In the genomic region with DNA sequence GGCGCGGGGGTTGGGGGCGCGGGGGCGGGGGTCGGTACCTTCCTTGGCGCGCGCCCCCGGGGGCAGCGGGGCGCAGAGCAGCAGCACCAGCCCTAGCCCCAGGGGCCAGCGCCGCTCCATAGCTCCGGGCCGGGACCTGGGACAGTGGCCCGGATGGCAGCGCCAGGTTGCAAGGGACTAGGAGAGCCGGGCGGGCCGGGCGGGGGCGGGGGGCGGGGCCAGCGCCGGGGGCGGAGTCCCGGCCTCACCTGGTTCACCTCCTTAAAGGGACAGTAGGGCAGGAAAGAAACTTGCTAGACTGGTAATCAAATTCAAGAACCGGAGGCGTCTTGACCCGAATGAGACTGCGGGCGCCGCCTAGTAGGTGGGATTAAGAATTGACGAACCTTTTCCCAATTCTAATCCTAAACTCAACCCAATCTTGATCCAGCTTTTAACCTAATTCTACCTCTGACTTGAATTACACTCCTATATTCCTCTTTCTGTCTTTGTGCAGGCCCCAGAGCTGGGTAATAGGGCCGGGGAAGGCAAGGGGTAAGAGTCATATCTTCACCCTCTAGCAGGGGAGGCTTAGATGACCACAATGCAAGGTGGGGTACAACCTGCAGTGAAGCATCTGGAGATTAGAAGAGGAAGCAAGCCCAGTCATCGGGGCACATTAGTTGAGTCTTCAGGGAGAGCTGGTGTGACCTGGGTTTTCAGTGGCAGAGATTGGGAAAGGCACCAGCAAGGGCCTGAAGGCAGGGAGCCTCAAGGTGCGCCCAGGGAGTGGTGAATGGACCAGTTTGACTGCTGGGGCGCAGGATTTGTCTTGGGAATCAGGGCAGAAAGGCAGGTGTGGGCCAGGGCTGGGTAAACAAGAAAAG, we compare ENCODE assay signal across 8 cellular contexts.
DNase-seq lines count a peak whose midpoint lies in the region; ATAC-seq lines count a peak whose summit lies in the region.

A gene (minus strand): TSS at position 171 of the 866 bp plus-strand sequence. CDS start 51 bp downstream, at position 120.

- H3K4me3 Mint-ChIP-seq in activated naive CD4-positive, alpha-beta T cell treated with anti-CD3 and anti-CD28 coated beads, Interleukin-2, amount 50 U/mL, for 24 hours: peak within 1 kb of the TSS; percentile 92

- no peaks in the 10 kb centered on the region for H3K9me3 Mint-ChIP-seq in activated naive CD4-positive, alpha-beta T cell treated with anti-CD3 and anti-CD28 coated beads, Interleukin-2, amount 50 U/mL, for 24 hours

- H3K4me3 ChIP-seq in iPS-11a (ENCODE audit: low read depth, low read length): peak within 1 kb of the TSS; percentile 83

- peak; percentile 28 for DNase-seq in DMS153 treated with DMSO at 0.1 percent for 48 hours (lab: John Stamatoyannopoulos, UW; ENCODE audit: unreplicated experiment)
- DNase-seq in DMS153 (lab: John Stamatoyannopoulos, UW): no peak
- peak; percentile 33 for DNase-seq in NCI-H510A (lab: John Stamatoyannopoulos, UW)
- peak; percentile 45 for DNase-seq in stimulated activated CD4-positive, alpha-beta T cell treated with anti-CD3 and anti-CD28 coated beads, Interleukin-4, amount 100 ng/mL, for 1 hour

- H3K27ac Mint-ChIP-seq in activated naive CD4-positive, alpha-beta T cell treated with anti-CD3 and anti-CD28 coated beads, Interleukin-2, amount 50 U/mL, for 24 hours: peak within 1 kb of the TSS; percentile 94

- ATAC-seq in GM19455 (IDR thresholded peaks at IDR 0.05; ENCODE audit: unreplicated experiment) (no peak), HG02852 (IDR thresholded peaks at IDR 0.05; ENCODE audit: unreplicated experiment) (no peak)

- H3K36me3 Mint-ChIP-seq in activated naive CD4-positive, alpha-beta T cell treated with anti-CD3 and anti-CD28 coated beads, Interleukin-2, amount 50 U/mL, for 24 hours: no peaks in the 10 kb centered on the region

- peaks cover 78% of the 10 kb centered on the region for H3K4me1 Mint-ChIP-seq in activated naive CD4-positive, alpha-beta T cell treated with anti-CD3 and anti-CD28 coated beads, Interleukin-2, amount 50 U/mL, for 24 hours

- H3K27me3 Mint-ChIP-seq in activated naive CD4-positive, alpha-beta T cell treated with anti-CD3 and anti-CD28 coated beads, Interleukin-2, amount 50 U/mL, for 24 hours: no peaks in the 10 kb centered on the region
